7 cellular contexts compared by ENCODE assay signal in genomic region chr19:34428549-34429285, GRCh38. TPM values are rescaled to one million over a fixed set of nuclear protein-coding genes. Genes with fewer than 3 reads are reported as not detected.
DNase-seq lines count a peak whose midpoint lies in the region; ATAC-seq and TF ChIP-seq lines count a peak whose summit lies in the region.

No MANE protein-coding gene starts in this region.

- no peak for TF ChIP-seq POLR2A in vagina (IDR thresholded peaks at IDR 0.05)

- H3K36me3 ChIP-seq in KOPT-K1 (ENCODE audit: insufficient read depth, low read length), result peaks cover 64% of the 10 kb centered on the region
- H3K36me3 ChIP-seq in vagina, result peaks cover 0 to 2% of the 10 kb centered on the region in 2 donors

- H3K9me3 ChIP-seq in KOPT-K1 (ENCODE audit: insufficient read depth, low read length, poor library complexity, severe bottlenecking), result no peaks in the 10 kb centered on the region
- no peaks in the 10 kb centered on the region for H3K9me3 ChIP-seq in vagina

- DNase-seq in GM12865 (ENCODE audit: low read depth), result peak; percentile 42
- DNase-seq in activated T-cell treated with anti-CD3 and anti-CD28 coated beads for 4 hours, result peak; percentile 17
- DNase-seq in fibroblast of peridontal ligament (ENCODE audit: extremely low read depth), result peak; percentile 50
- no peak for DNase-seq in nephron progenitor cell
- DNase-seq in vagina (ENCODE audit: extremely low spot score in 2 of 2), result no peak

- H3K27ac Mint-ChIP-seq in nephron progenitor cell, result peak overlapping the region; percentile 53

- H3K4me1 ChIP-seq in vagina, result peaks cover 51% of the 10 kb centered on the region

- peaks cover 39% of the 10 kb centered on the region for H3K36me3 Mint-ChIP-seq in nephron progenitor cell (ENCODE audit: low read depth)

- H3K27me3 ChIP-seq in vagina, result no peaks in the 10 kb centered on the region

- H3K4me3 ChIP-seq in GM12865 (ENCODE audit: low read depth, low read length), result peak overlapping the region; percentile 81
- H3K4me3 ChIP-seq in vagina, result peak overlapping the region; percentile 88 to 95

- TF ChIP-seq CTCF in GM12865 (IDR thresholded peaks at IDR 0.05; ENCODE audit: insufficient read depth, low read depth, low read length, missing control alignments) (no peak), nephron progenitor cell (IDR thresholded peaks at IDR 0.05) (no peak), vagina (IDR thresholded peaks at IDR 0.05) (no peak)

- ATAC-seq in GM21786 (IDR thresholded peaks at IDR 0.05; ENCODE audit: unreplicated experiment), result peak; percentile 34

- peak overlapping the region; percentile 99 for H3K4me3 Mint-ChIP-seq in nephron progenitor cell

- H3K27ac ChIP-seq in KOPT-K1 (ENCODE audit: low read depth, low read length, poor library complexity, severe bottlenecking), result peak overlapping the region; percentile 91
- H3K27ac ChIP-seq in vagina, result peak overlapping the region; percentile 88

- peaks cover 42% of the 10 kb centered on the region for H3K4me1 Mint-ChIP-seq in nephron progenitor cell

- H3K9me3 Mint-ChIP-seq in nephron progenitor cell, result no peaks in the 10 kb centered on the region

- intact Hi-C loops in vagina (cut with DNase I), result no loop called here

- H3K27me3 Mint-ChIP-seq in nephron progenitor cell (ENCODE audit: low read depth, poor library complexity), result no peaks in the 10 kb centered on the region

RNA-seq across cellular contexts. Expression of gene UBA2, which starts 0.5 kb away (rescaled TPM):
- 84.5 TPM for total RNA-seq in vagina

RNA-seq across cellular contexts. Expression of gene PDCD2L, which starts 24.5 kb away (rescaled TPM):
- total RNA-seq in vagina, result 10.8 TPM

RNA-seq across cellular contexts. Expression of gene WTIP, which starts 52.8 kb away (rescaled TPM):
- 7.6 TPM for total RNA-seq in vagina

Comparison
In these comparisons a context has a peak if more than half of its experiments do, and no peak if none do; other contexts are left out.
1. DNase-seq: peak in GM12865 (single experiment), activated T-cell treated with anti-CD3 and anti-CD28 coated beads for 4 hours (single experiment) and fibroblast of peridontal ligament (single experiment); none in nephron progenitor cell (single experiment) and vagina (0 of 2).